Comparison of ENCODE assay signal across 33 cellular contexts in the genomic region with DNA sequence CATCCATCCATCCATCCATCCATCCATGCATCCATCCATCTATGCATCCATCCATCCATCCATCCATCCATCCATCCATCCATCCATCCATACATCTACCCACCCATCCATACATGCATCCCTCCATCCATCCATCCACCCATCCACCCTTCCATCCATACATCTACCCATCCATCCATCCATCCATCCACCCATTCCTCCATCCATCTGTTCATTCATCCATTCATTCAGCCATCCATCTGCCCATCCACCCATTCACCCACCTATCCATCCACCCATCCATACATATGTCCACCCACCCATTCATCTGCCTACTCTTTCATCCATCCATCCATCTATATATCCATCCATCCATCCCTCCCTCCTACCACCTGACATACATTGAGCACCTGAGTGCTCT.
DNase-seq lines count a peak whose midpoint lies in the region; FAIRE-seq and TF ChIP-seq lines count a peak whose summit lies in the region.
"Had no signal": no experiment of that assay in that cellular context is flagged by ENCODE, and none has a peak within 500 bp of the region (broad histone marks: within the 10 kb centered on the region; RNA-seq: fewer than 3 reads in every experiment).

No MANE protein-coding gene starts in this region.

- H3K36me3 ChIP-seq in HEK293 (ENCODE audit: control insufficient read depth in 2 of 2, insufficient read depth in 1 of 2, low read length in 2 of 2) (no peaks in the 10 kb centered on the region), neuronal stem cell (replicated peaks in 1 of 2; ENCODE audit: control insufficient read depth in 2 of 2, insufficient read depth in 2 of 2, low read length in 2 of 2) (no peaks in the 10 kb centered on the region), right atrium auricular region (no peaks in the 10 kb centered on the region)
- H3K36me3 ChIP-seq: BE2C; BLaER1; BLaER1 treated with 17β-estradiol and CSF1 and Interleukin-3, amounts not matched to agents 10 nM and 100 nM had no signal

- H3K9me3 ChIP-seq in HEK293 (ENCODE audit: control insufficient read depth, insufficient read depth, low read depth, low read length) (no peaks in the 10 kb centered on the region), neuronal stem cell (replicated peaks in 1 of 2; ENCODE audit: control insufficient read depth in 2 of 2, insufficient read depth in 1 of 2, low read depth in 1 of 2, low read length in 2 of 2) (peaks cover 3 to 4% of the 10 kb centered on the region in 2 donors), right atrium auricular region (peaks cover 0 to 14% of the 10 kb centered on the region in 2 donors)
- H3K9me3 ChIP-seq: BE2C had no signal

- no peak overlapping the region for H3K18ac ChIP-seq in neuronal stem cell (ENCODE audit: low read length)

- no peak overlapping the region for H3K4ac ChIP-seq in neuronal stem cell (ENCODE audit: low read length)

- H3K27ac ChIP-seq in HEK293 (ENCODE audit: extremely low read depth, low read depth, low read length): no peak overlapping the region
- H3K27ac ChIP-seq in neuronal stem cell (replicated peaks; ENCODE audit: low read length): no peak overlapping the region
- H3K27ac ChIP-seq in caudate nucleus (ENCODE audit: low read depth, low read length): no peak overlapping the region
- H3K27ac ChIP-seq in right atrium auricular region: no peak overlapping the region
- H3K27ac ChIP-seq: 22Rv1; A549; BLaER1; BLaER1 treated with 17β-estradiol and CSF1 and Interleukin-3, amounts not matched to agents 10 nM and 100 nM; C4-2B had no signal

- H2AK5ac ChIP-seq in neuronal stem cell (ENCODE audit: low read depth, low read length): no peak overlapping the region

- FAIRE-seq in HTR-8/SVneo (lab: Jason Lieb, UNC): peak; percentile 91
- FAIRE-seq: A204.1, A549, D721Med had no signal

- H3K4me3 ChIP-seq in HEK293 (ENCODE audit: low read depth, low read length) (no peak overlapping the region), neuronal stem cell (ENCODE audit: low read length in 2 of 2) (no peak overlapping the region), right atrium auricular region (no peak overlapping the region)
- H3K4me3 ChIP-seq: A549; BLaER1; BLaER1 treated with 17β-estradiol and CSF1 and Interleukin-3, amounts not matched to agents 10 nM and 100 nM had no signal

- POLR2A ChIA-PET in HEK293 (lab: Yijun Ruan, JAX): no interaction called here

- H3K23ac ChIP-seq in neuronal stem cell (ENCODE audit: low read depth, low read length, poor library complexity): no peak overlapping the region

- H4K8ac ChIP-seq in neuronal stem cell (ENCODE audit: low read depth, low read length): no peak overlapping the region

- peaks cover 0 to 22% (median 0%) of the 10 kb centered on the region in 3 experiments for H3K27me3 ChIP-seq in neuronal stem cell (ENCODE audit: control insufficient read depth in 3 of 3, insufficient read depth in 3 of 3, low read depth in 1 of 3, low read length in 3 of 3)
- no peaks in the 10 kb centered on the region for H3K27me3 ChIP-seq in right atrium auricular region
- H3K27me3 ChIP-seq: BE2C; BLaER1; BLaER1 treated with 17β-estradiol and CSF1 and Interleukin-3, amounts not matched to agents 10 nM and 100 nM had no signal

- H2BK12ac ChIP-seq in neuronal stem cell (ENCODE audit: low read length): no peak overlapping the region

- CTCF ChIA-PET in HEK293 (lab: Yijun Ruan, JAX): no interaction called here

- H3K4me1 ChIP-seq in HEK293 (ENCODE audit: control insufficient read depth, insufficient read depth, low read length): no peaks in the 10 kb centered on the region
- no peaks in the 10 kb centered on the region for H3K4me1 ChIP-seq in neuronal stem cell (ENCODE audit: control insufficient read depth in 2 of 2, insufficient read depth in 1 of 2, low read depth in 1 of 2, low read length in 2 of 2)
- no peaks in the 10 kb centered on the region for H3K4me1 ChIP-seq in right atrium auricular region
- H3K4me1 ChIP-seq: A549, BE2C, Caco-2 had no signal

- no peak overlapping the region for H3K4me2 ChIP-seq in neuronal stem cell (ENCODE audit: insufficient read depth, low read length, poor library complexity, severe bottlenecking)
- H3K4me2 ChIP-seq: A549; BLaER1; BLaER1 treated with 17β-estradiol and CSF1 and Interleukin-3, amounts not matched to agents 10 nM and 100 nM had no signal

- H2BK5ac ChIP-seq in neuronal stem cell (ENCODE audit: low read length): no peak overlapping the region

- no peaks in the 10 kb centered on the region for H3K79me1 ChIP-seq in neuronal stem cell (ENCODE audit: low read depth, low read length)

- peak overlapping the region; percentile 47 for H3K9ac ChIP-seq in neuronal stem cell (ENCODE audit: low read depth, low read length, poor library complexity)
- H3K9ac ChIP-seq: BLaER1; BLaER1 treated with 17β-estradiol and CSF1 and Interleukin-3, amounts not matched to agents 10 nM and 100 nM had no signal

- H4K91ac ChIP-seq in neuronal stem cell (ENCODE audit: low read depth, low read length, poor library complexity): no peak overlapping the region

- H2AFZ ChIP-seq in neuronal stem cell (ENCODE audit: low read length): no peak overlapping the region

- TF ChIP-seq CTCF in HEK293 (tag by site-specific recombination; IDR thresholded peaks at IDR 0.05): no peak
- TF ChIP-seq CTCF in right atrium auricular region (IDR thresholded peaks at IDR 0.05): no peak

- no peak overlapping the region for H2BK15ac ChIP-seq in neuronal stem cell (ENCODE audit: low read length)

- no peak overlapping the region for H3K14ac ChIP-seq in neuronal stem cell (ENCODE audit: low read length)

- no peak overlapping the region for H2BK120ac ChIP-seq in neuronal stem cell (ENCODE audit: low read depth, low read length)

- DNase-seq in HTR-8/SVneo (ENCODE audit: insufficient read length, low spot score) (no peak), neuronal stem cell (ENCODE audit: low spot score) (no peak), caudate nucleus (lab: John Stamatoyannopoulos, UW) (no peak), right atrium auricular region (ENCODE audit: low spot score) (no peak), NCI-H446 treated with DMSO at 0.1 percent for 48 hours (lab: John Stamatoyannopoulos, UW) (no peak)
- DNase-seq: 8988T; ACHN; AML-193; BE2C; C1 segment of cervical spinal cord; Caco-2; Calu3; CD4-positive, alpha-beta memory T cell; CD4-positive, alpha-beta T cell; CD4-positive, CD25-positive, alpha-beta regulatory T cell; CD8-positive, alpha-beta memory T cell; CD8-positive, alpha-beta T cell; COR-L47; DMS 273 treated with DMSO at 0.1 percent for 48 hours; DMS153; DMS53; DMS79; DMS79 treated with DMSO at 0.1 percent for 48 hours; DND-41; EL had no signal

TF ChIP-seq in HEK293, 187 proteins besides CTCF, POLR2A, EP300 and RAD21:
- TF ChIP-seq ZNF366 (tag by site-specific recombination; conservative IDR thresholded peaks at IDR 0.05): peak; percentile 96
- peak; percentile 7; the same call in 1 of the 2 replicates for TF ChIP-seq EGR2 (tag by site-specific recombination; IDR thresholded peaks at IDR 0.05; ENCODE audit: low read depth)
- peak; percentile 65 for TF ChIP-seq ZBTB17 (tag by site-specific recombination; IDR thresholded peaks at IDR 0.05)
- no peak for TF ChIP-seq ZNF704 (tag by site-specific recombination; IDR thresholded peaks at IDR 0.05)
